ENCODE assay signal across 9 cellular contexts in genomic region chr2:42770288-42771131, GRCh38. TPM values are rescaled to one million over a fixed set of nuclear protein-coding genes. Genes with fewer than 3 reads are reported as not detected.
DNase-seq lines count a peak whose midpoint lies in the region; ATAC-seq and FAIRE-seq lines count a peak whose summit lies in the region.
"Had no signal": no experiment of that assay in that cellular context is flagged by ENCODE, and none has a peak within 500 bp of the region (broad histone marks: within the 10 kb centered on the region; RNA-seq: fewer than 3 reads in every experiment).

No MANE protein-coding gene starts in this region.

- peak overlapping the region; percentile 49 for H2AFZ ChIP-seq in neuronal stem cell (ENCODE audit: low read length)

- H3K79me1 ChIP-seq in neuronal stem cell (ENCODE audit: low read depth, low read length), result peaks cover 2% of the 10 kb centered on the region

- no peak overlapping the region for H4K8ac ChIP-seq in neuronal stem cell (ENCODE audit: low read depth, low read length)

- no peak overlapping the region for H3K4ac ChIP-seq in neuronal stem cell (ENCODE audit: low read length)

- no peak overlapping the region for H4K91ac ChIP-seq in neuronal stem cell (ENCODE audit: low read depth, low read length, poor library complexity)

- H3K27ac ChIP-seq in neuronal stem cell (replicated peaks; ENCODE audit: low read length), result no peak overlapping the region
- H3K27ac ChIP-seq: C4-2B had no signal

- peak overlapping the region; percentile 58 for H2BK12ac ChIP-seq in neuronal stem cell (ENCODE audit: low read length)

- H2BK5ac ChIP-seq in neuronal stem cell (ENCODE audit: low read length), result peak overlapping the region; percentile 75

- no peak overlapping the region for H3K14ac ChIP-seq in neuronal stem cell (ENCODE audit: low read length)

- no peak overlapping the region for H3K4me2 ChIP-seq in neuronal stem cell (ENCODE audit: insufficient read depth, low read length, poor library complexity, severe bottlenecking)

- H3K23ac ChIP-seq in neuronal stem cell (ENCODE audit: low read depth, low read length, poor library complexity), result peak overlapping the region; percentile 80

- no peaks in the 10 kb centered on the region for H3K27me3 ChIP-seq in neuronal stem cell (ENCODE audit: control insufficient read depth in 3 of 3, insufficient read depth in 3 of 3, low read depth in 1 of 3, low read length in 3 of 3)

- no peak overlapping the region for H2BK15ac ChIP-seq in neuronal stem cell (ENCODE audit: low read length)

- ATAC-seq in HG03342 (IDR thresholded peaks at IDR 0.05; ENCODE audit: unreplicated experiment), result peak; percentile 62
- ATAC-seq in esophagus mucosa, result peak; percentile 37
- ATAC-seq in GM21381 (IDR thresholded peaks at IDR 0.05; ENCODE audit: unreplicated experiment), result no peak

- H2BK120ac ChIP-seq in neuronal stem cell (ENCODE audit: low read depth, low read length), result no peak overlapping the region

- H3K9ac ChIP-seq in neuronal stem cell (ENCODE audit: low read depth, low read length, poor library complexity), result peak overlapping the region; percentile 60

- no peak for FAIRE-seq in RCC 7860 (lab: Jason Lieb, UNC)

- H3K4me1 ChIP-seq in neuronal stem cell (ENCODE audit: control insufficient read depth in 2 of 2, insufficient read depth in 1 of 2, low read depth in 1 of 2, low read length in 2 of 2), result no peaks in the 10 kb centered on the region

- H2AK5ac ChIP-seq in neuronal stem cell (ENCODE audit: low read depth, low read length), result peak overlapping the region; percentile 92

- DNase-seq in NCI-H510A (lab: John Stamatoyannopoulos, UW) (peak; percentile 2), NCI-H510A treated with DMSO at 0.1 percent for 48 hours (lab: John Stamatoyannopoulos, UW) (no peak), RCC 7860 (ENCODE audit: low spot score) (peak; percentile 9), neuronal stem cell (ENCODE audit: low spot score) (peak; percentile 45), NCI-H2196 treated with DMSO at 0.1 percent for 48 hours (lab: John Stamatoyannopoulos, UW; ENCODE audit: unreplicated experiment) (no peak)

- peak overlapping the region; percentile 83 for H3K18ac ChIP-seq in neuronal stem cell (ENCODE audit: low read length)

- no peaks in the 10 kb centered on the region for H3K9me3 ChIP-seq in neuronal stem cell (replicated peaks in 1 of 2; ENCODE audit: control insufficient read depth in 2 of 2, insufficient read depth in 1 of 2, low read depth in 1 of 2, low read length in 2 of 2)

- WGBS in neuronal stem cell (ENCODE audit: extremely low coverage in 2 of 2, insufficient read length in 2 of 2, insufficient replicate concordance in 1 of 2), 2 donors, result no CpG with 5 or more reads among the region's 19 CpGs

- H3K4me3 ChIP-seq in neuronal stem cell (ENCODE audit: low read length in 2 of 2), result no peak overlapping the region

- H3K36me3 ChIP-seq in neuronal stem cell (replicated peaks in 1 of 2; ENCODE audit: control insufficient read depth in 2 of 2, insufficient read depth in 2 of 2, low read length in 2 of 2), result no peaks in the 10 kb centered on the region

RNA-seq across cellular contexts. Expression of gene OXER1, which starts 6.6 kb away (rescaled TPM):
- 0.40 TPM for total RNA-seq in esophagus mucosa
- polyA plus RNA-seq in neuronal stem cell (2013, experiment 1 of 2), result 1.2 TPM
- 0.97 TPM for polyA plus RNA-seq in neuronal stem cell (2013, experiment 2 of 2)

RNA-seq across cellular contexts. Expression of gene HAAO, which starts 21.9 kb away (rescaled TPM):
- total RNA-seq in esophagus mucosa, result 4.1 TPM
- polyA plus RNA-seq in neuronal stem cell (2013, experiment 1 of 2), result 2.1 TPM
- 2.5 TPM for polyA plus RNA-seq in neuronal stem cell (2013, experiment 2 of 2)

Comparison
In these comparisons a context has a peak if more than half of its experiments do, and no peak if none do; other contexts are left out.
1. DNase-seq: peak in NCI-H510A (single experiment), RCC 7860 (single experiment) and neuronal stem cell (single experiment); none in NCI-H510A treated with DMSO at 0.1 percent for 48 hours (single experiment) and NCI-H2196 treated with DMSO at 0.1 percent for 48 hours (single experiment).